In genomic region chr6:7196019-7196402, GRCh38 we compare ENCODE assay signal across 1 cellular context.
TF ChIP-seq lines count a peak whose summit lies in the region.

No MANE protein-coding gene starts in this region.

TF ChIP-seq in K562, 482 proteins besides CTCF, POLR2A, EP300 and RAD21 (continued from another document):
- TF ChIP-seq GABPB1 (CRISPR knock-in tag; IDR thresholded peaks at IDR 0.05) (no peak), SMARCC2 (IDR thresholded peaks at IDR 0.05; ENCODE audit: low read depth) (peak; percentile 57; the same call in 1 of the 2 replicates), HDAC3 (IDR thresholded peaks at IDR 0.05; ENCODE audit: borderline replicate concordance, partially characterized antibody) (no peak), ARNT (IDR thresholded peaks at IDR 0.05) (peak in 1 of 2 experiments; percentile 55; a peak in 1 of 4 replicates), ZNF184 (CRISPR knock-in tag; IDR thresholded peaks at IDR 0.05) (no peak), AFF1 (IDR thresholded peaks at IDR 0.05; ENCODE audit: low read depth in 1 of 2, partially characterized antibody in 2 of 2) (peak in 1 of 2 experiments; percentile 16), SP2 (IDR thresholded peaks at IDR 0.05; ENCODE audit: extremely low read depth, low read depth, low read length, poor library complexity, severe bottlenecking) (no peak), EHMT2 (IDR thresholded peaks at IDR 0.05) (no peak), NCOA6 (IDR thresholded peaks at IDR 0.05) (no peak), ZNF592 (IDR thresholded peaks at IDR 0.05) (peak; percentile 83)
